Comparison of ENCODE assay signal across 21 cellular contexts in the genomic region with DNA sequence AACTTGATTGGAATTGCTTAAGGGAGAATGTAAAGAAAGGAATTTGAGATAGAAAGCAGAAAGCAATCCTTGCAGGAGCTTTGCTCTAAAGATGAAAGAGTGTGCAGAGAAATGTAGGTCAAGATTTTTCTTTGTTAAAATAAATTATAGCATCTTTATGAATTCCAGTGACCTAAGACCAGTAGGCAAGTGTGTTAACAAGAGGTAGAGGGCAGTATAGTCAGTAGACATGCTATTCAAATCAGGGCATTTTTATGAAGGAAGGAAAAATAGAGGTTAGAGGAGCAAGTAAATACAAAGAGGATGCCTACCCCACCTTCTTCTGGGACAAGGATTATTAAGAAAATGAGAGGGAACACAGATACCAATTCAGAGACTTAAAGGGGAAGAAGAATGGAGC.
DNase-seq lines count a peak whose midpoint lies in the region; ATAC-seq and TF ChIP-seq lines count a peak whose summit lies in the region.
"Had no signal": no experiment of that assay in that cellular context is flagged by ENCODE, and none has a peak within 500 bp of the region (broad histone marks: within the 10 kb centered on the region; RNA-seq: fewer than 3 reads in every experiment).

No MANE protein-coding gene starts in this region.

- no peaks in the 10 kb centered on the region for H3K4me1 ChIP-seq in adipocyte (ENCODE audit: control insufficient read depth, insufficient read depth, low read length)
- H3K4me1 ChIP-seq in foreskin keratinocyte = no peaks in the 10 kb centered on the region
- H3K4me1 ChIP-seq: body of pancreas had no signal

- H3K36me3 ChIP-seq in H7 (replicated peaks; ENCODE audit: control insufficient read depth, insufficient read depth, low read length) = no peaks in the 10 kb centered on the region
- H3K36me3 ChIP-seq in adipocyte (ENCODE audit: control insufficient read depth, insufficient read depth, low read length, severe bottlenecking) = no peaks in the 10 kb centered on the region
- H3K36me3 ChIP-seq: thoracic aorta had no signal

- H3K9ac ChIP-seq in adipocyte (ENCODE audit: low read length) = no peak overlapping the region

- TF ChIP-seq CTCF in foreskin keratinocyte (conservative IDR thresholded peaks at IDR 0.05) = peak; percentile 54
- no peak for TF ChIP-seq CTCF in foreskin fibroblast (IDR thresholded peaks at IDR 0.05; ENCODE audit: low read depth, low read length)

- no peak overlapping the region for H3K27ac ChIP-seq in foreskin keratinocyte
- H3K27ac ChIP-seq: body of pancreas, thoracic aorta had no signal

- DNase-seq in AG08396 (ENCODE audit: low spot score) (peak; percentile 11), H7 (peak; percentile 6), adipocyte (ENCODE audit: low read depth) (peak; percentile 11), foreskin keratinocyte (no peak), UCSD-AML1 (lab: John Stamatoyannopoulos, UW; ENCODE audit: unreplicated experiment) (no peak), anterior cingulate cortex (lab: John Stamatoyannopoulos, UW) (no peak), foreskin fibroblast (no peak)
- no peak for DNase-seq in activated CD4-positive, CD25-positive, alpha-beta regulatory T cell (lab: John Stamatoyannopoulos, UW)
- DNase-seq: activated CD4-positive, CD25-positive, alpha-beta regulatory T cell treated with anti-CD3 and anti-CD28 coated beads, Interleukin-2, amount 50 U/mL, for 72 hours; body of pancreas; EL; erythroblast; left ventricle myocardium superior; mucosa of descending colon; NCI-H1417; right cardiac atrium; stimulated activated CD4-positive, alpha-beta T cell treated with anti-CD3 and anti-CD28 coated beads, Interleukin-15, amount 100 ng/mL, for 24 hours; T1000 had no signal

- H3K4me3 ChIP-seq in H7 (ENCODE audit: insufficient read depth, low read depth, low read length) (no peak overlapping the region), adipocyte (ENCODE audit: low read length) (no peak overlapping the region), foreskin fibroblast (ENCODE audit: low read depth in 1 of 2, low read length in 2 of 2) (no peak overlapping the region)
- H3K4me3 ChIP-seq: body of pancreas, mucosa of descending colon, thoracic aorta had no signal

- H3K9me3 ChIP-seq in adipocyte (ENCODE audit: control insufficient read depth, low read length) = peaks cover 12% of the 10 kb centered on the region
- H3K9me3 ChIP-seq: body of pancreas, mucosa of descending colon, thoracic aorta had no signal

- H3K27me3 ChIP-seq in H7 (ENCODE audit: control insufficient read depth, insufficient read depth, low read length) (no peaks in the 10 kb centered on the region), adipocyte (replicated peaks; ENCODE audit: control insufficient read depth, insufficient read depth, low read length) (no peaks in the 10 kb centered on the region), foreskin keratinocyte (no peaks in the 10 kb centered on the region)
- H3K27me3 ChIP-seq: body of pancreas had no signal

- no peak for ATAC-seq in foreskin keratinocyte
- ATAC-seq: activated naive CD4-positive, alpha-beta T cell treated with anti-CD3 and anti-CD28 coated beads, Interleukin-2, amount 50 U/mL, for 72 hours; body of pancreas; left ventricle myocardium superior; mucosa of descending colon; Panc1; right cardiac atrium had no signal

Comparison
In these comparisons a context has a peak if more than half of its experiments do, and no peak if none do; other contexts are left out.
1. DNase-seq: peak in AG08396 (single experiment), H7 (single experiment) and adipocyte (single experiment); none in foreskin keratinocyte (0 of 2), activated CD4-positive, CD25-positive, alpha-beta regulatory T cell (0 of 4), UCSD-AML1 (single experiment), anterior cingulate cortex (0 of 58) and foreskin fibroblast (0 of 2).